ENCODE assay signal across 18 cellular contexts in the genomic region with DNA sequence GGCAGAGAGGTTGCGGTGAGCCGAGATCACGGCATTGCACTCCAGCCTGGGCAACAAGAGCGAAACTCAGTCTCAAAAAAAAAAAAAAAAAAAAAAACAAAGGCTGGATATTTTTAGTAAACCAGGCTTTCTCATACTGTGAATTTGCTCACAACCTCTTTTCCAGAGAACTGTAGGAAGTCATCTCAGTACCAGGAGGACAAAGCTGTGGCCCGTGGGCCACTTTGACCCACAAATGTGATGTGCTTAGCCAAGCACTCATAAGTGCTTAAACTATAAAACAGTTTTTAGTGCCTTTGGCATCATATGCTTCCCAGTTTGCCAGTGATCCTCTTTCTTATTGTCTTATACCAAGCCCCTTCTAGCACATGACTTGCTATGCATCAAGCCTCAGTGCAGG. TPM values are rescaled to one million over a fixed set of nuclear protein-coding genes. Genes with fewer than 3 reads are reported as not detected.
"Had no signal": no experiment of that assay in that cellular context is flagged by ENCODE, and none has a peak within 500 bp of the region (broad histone marks: within the 10 kb centered on the region; RNA-seq: fewer than 3 reads in every experiment).

No MANE protein-coding gene starts in this region.

- H3K4me3 Mint-ChIP-seq: activated naive CD4-positive, alpha-beta T cell treated with anti-CD3 and anti-CD28 coated beads for 36 hours; dendritic cell treated with granulocyte-macrophage colony-stimulating factor and Interleukin-4, amounts not matched to agents 40 ng/mL and 50 ng/mL, for 4 days; mesothelial cell of epicardium; natural killer cell treated with Interleukin-12 subunit alpha and Interleukin-12 subunit beta and Interleukin-15 and Interleukin-18, amount 100 ng/mL, for 72 hours; stimulated activated naive CD8-positive, alpha-beta T cell treated with anti-CD3 and anti-CD28 coated beads, Interleukin-15, amount 100 ng/mL, for 72 hours; T-helper 17 cell had no signal

- H3K36me3 Mint-ChIP-seq: natural killer cell treated with Interleukin-12 subunit alpha and Interleukin-12 subunit beta and Interleukin-15 and Interleukin-18, amount 100 ng/mL, for 72 hours had no signal

- DNase-seq: activated naive CD4-positive, alpha-beta T cell treated with anti-CD3 and anti-CD28 coated beads for 36 hours; anterior cingulate cortex; effector CD8-positive, alpha-beta T cell; left lung; nucleus accumbens; posterior cingulate gyrus; stimulated activated CD4-positive, alpha-beta T cell treated with anti-CD3 and anti-CD28 coated beads, Interleukin-2, amount 100 ng/mL, for 24 hours; stimulated activated naive CD8-positive, alpha-beta T cell treated with anti-CD3 and anti-CD28 coated beads, Interleukin-15, amount 100 ng/mL, for 72 hours; T-helper 17 cell; upper lobe of left lung; WERI-Rb-1 had no signal

- H3K9me3 Mint-ChIP-seq: activated naive CD4-positive, alpha-beta T cell treated with anti-CD3 and anti-CD28 coated beads for 36 hours; dendritic cell treated with granulocyte-macrophage colony-stimulating factor and Interleukin-4, amounts not matched to agents 40 ng/mL and 50 ng/mL, for 4 days; mesothelial cell of epicardium; natural killer cell treated with Interleukin-12 subunit alpha and Interleukin-12 subunit beta and Interleukin-15 and Interleukin-18, amount 100 ng/mL, for 72 hours; stimulated activated naive CD8-positive, alpha-beta T cell treated with anti-CD3 and anti-CD28 coated beads, Interleukin-15, amount 100 ng/mL, for 72 hours had no signal

- ATAC-seq: gastroesophageal sphincter; heart left ventricle; left lung; natural killer cell treated with Interleukin-12 subunit alpha and Interleukin-12 subunit beta and Interleukin-15 and Interleukin-18, amount 100 ng/mL, for 72 hours; stimulated activated naive CD8-positive, alpha-beta T cell treated with anti-CD3 and anti-CD28 coated beads, Interleukin-15, amount 100 ng/mL, for 72 hours; T-helper 17 cell had no signal

- H3K27me3 Mint-ChIP-seq: dendritic cell treated with granulocyte-macrophage colony-stimulating factor and Interleukin-4, amounts not matched to agents 40 ng/mL and 50 ng/mL, for 4 days; natural killer cell treated with Interleukin-12 subunit alpha and Interleukin-12 subunit beta and Interleukin-15 and Interleukin-18, amount 100 ng/mL, for 72 hours; stimulated activated naive CD8-positive, alpha-beta T cell treated with anti-CD3 and anti-CD28 coated beads, Interleukin-15, amount 100 ng/mL, for 72 hours; T-helper 17 cell had no signal

- H3K27me3 ChIP-seq: breast epithelium, esophagus muscularis mucosa, gastroesophageal sphincter, heart left ventricle, left lung, upper lobe of left lung had no signal

- H3K27ac ChIP-seq: breast epithelium, esophagus muscularis mucosa, gastroesophageal sphincter, heart left ventricle, left lung, upper lobe of left lung, WERI-Rb-1 had no signal

- H3K27ac Mint-ChIP-seq: activated naive CD4-positive, alpha-beta T cell treated with anti-CD3 and anti-CD28 coated beads for 36 hours; dendritic cell treated with granulocyte-macrophage colony-stimulating factor and Interleukin-4, amounts not matched to agents 40 ng/mL and 50 ng/mL, for 4 days; mesothelial cell of epicardium; natural killer cell treated with Interleukin-12 subunit alpha and Interleukin-12 subunit beta and Interleukin-15 and Interleukin-18, amount 100 ng/mL, for 72 hours; stimulated activated naive CD8-positive, alpha-beta T cell treated with anti-CD3 and anti-CD28 coated beads, Interleukin-15, amount 100 ng/mL, for 72 hours; T-helper 17 cell had no signal

- H3K9me3 ChIP-seq: breast epithelium, esophagus muscularis mucosa, gastroesophageal sphincter, heart left ventricle, left lung, upper lobe of left lung had no signal

- H3K4me1 ChIP-seq: breast epithelium, gastroesophageal sphincter had no signal

- H3K4me3 ChIP-seq: breast epithelium, esophagus muscularis mucosa, gastroesophageal sphincter, heart left ventricle, left lung, upper lobe of left lung had no signal

- H3K36me3 ChIP-seq: breast epithelium had no signal

RNA-seq across cellular contexts. Expression of a gene that starts 47.8 kb away (rescaled TPM):
- total RNA-seq: activated naive CD4-positive, alpha-beta T cell treated with anti-CD3 and anti-CD28 coated beads for 36 hours; T-helper 17 cell had no signal
